11 cellular contexts compared by ENCODE assay signal in genomic region chr11:93689166-93689734, GRCh38. TPM values are rescaled to one million over a fixed set of nuclear protein-coding genes. Genes with fewer than 3 reads are reported as not detected.
DNase-seq lines count a peak whose midpoint lies in the region; ATAC-seq and TF ChIP-seq lines count a peak whose summit lies in the region.
"Had no signal": no experiment of that assay in that cellular context is flagged by ENCODE, and none has a peak within 500 bp of the region (broad histone marks: within the 10 kb centered on the region; RNA-seq: fewer than 3 reads in every experiment).

No MANE protein-coding gene starts in this region.

- in situ Hi-C loops in brain microvascular endothelial cell (cut with HindIII; ENCODE audit: low pct_ligation_motif_present, low sequenced_read_pairs), result no loop called here

- H3K79me2 ChIP-seq in PC-3 (ENCODE audit: low read length), result no peaks in the 10 kb centered on the region
- H3K79me2 ChIP-seq in hepatocyte, result no peaks in the 10 kb centered on the region

- CTCF ChIA-PET in activated naive CD4-positive, alpha-beta T cell treated with anti-CD3 and anti-CD28 coated beads for 36 hours (lab: Charles Lee), result interaction anchor here (1.3 to 1.6 kb wide), 2 partner anchors 9 to 455 kb away, joined by 3 read pairs; no protein-coding TSS in a partner anchor
- CTCF ChIA-PET in activated naive CD4-positive, alpha-beta T cell treated with anti-CD3 and anti-CD28 coated beads, Interleukin-2, amount 10 ng/mL, durations not matched to agents 7 days and 5 days (lab: Charles Lee), result no interaction called here
- CTCF ChIA-PET in PC-3 (lab: Charles Lee), result interaction anchor here (0.6 kb wide), 1 partner anchor 161 kb away, joined by 3 read pairs; the partner anchor contains the start of gene VSTM5
- CTCF ChIA-PET in CD4-positive, alpha-beta T cell (lab: Charles Lee), result no interaction called here

- no peaks in the 10 kb centered on the region for H3F3A ChIP-seq in PC-3 (ENCODE audit: low read length, unreplicated experiment)

- DNase-seq in activated naive CD4-positive, alpha-beta T cell treated with anti-CD3 and anti-CD28 coated beads for 36 hours, result peak; percentile 33
- DNase-seq in activated naive CD4-positive, alpha-beta T cell treated with anti-CD3 and anti-CD28 coated beads, Interleukin-2, amount 10 ng/mL, durations not matched to agents 7 days and 5 days, result no peak
- peak; percentile 10 for DNase-seq in PC-3
- DNase-seq in stimulated activated CD8-positive, alpha-beta memory T cell treated with anti-CD3 and anti-CD28 coated beads, Interleukin-4, amount 100 ng/mL, for 48 hours, result peak; percentile 43
- no peak for DNase-seq in hepatocyte (ENCODE audit: low spot score)
- no peak for DNase-seq in CD4-positive, alpha-beta T cell
- no peak for DNase-seq in brain microvascular endothelial cell
- DNase-seq: activated gamma-delta T cell treated with Interleukin-2 at 50 U/mL for 16 hours, GDM1, GM23248 had no signal

- peaks cover 17% of the 10 kb centered on the region for H3K4me1 Mint-ChIP-seq in activated naive CD4-positive, alpha-beta T cell treated with anti-CD3 and anti-CD28 coated beads for 36 hours (ENCODE audit: low read depth)
- H3K4me1 Mint-ChIP-seq in activated naive CD4-positive, alpha-beta T cell treated with anti-CD3 and anti-CD28 coated beads, Interleukin-2, amount 10 ng/mL, durations not matched to agents 7 days and 5 days, result peaks cover 6% of the 10 kb centered on the region
- no peaks in the 10 kb centered on the region for H3K4me1 Mint-ChIP-seq in CD4-positive, alpha-beta T cell (ENCODE audit: low read depth)

- no peak overlapping the region for H3K9ac ChIP-seq in PC-3 (ENCODE audit: low read length)
- H3K9ac ChIP-seq: GM23248 had no signal

- H4K20me1 ChIP-seq in PC-3 (ENCODE audit: low read length) (no peaks in the 10 kb centered on the region), hepatocyte (ENCODE audit: insufficient read depth, poor library complexity, severe bottlenecking) (no peaks in the 10 kb centered on the region)

- 50% methylated on average over 2 of the region's 2 CpGs for WGBS in hepatocyte (ENCODE audit: low lambda C conversion rate, missing lambda C conversion rate)

- ATAC-seq in HG02610 (IDR thresholded peaks at IDR 0.05; ENCODE audit: unreplicated experiment) (peak; percentile 92), PC-3 (peak; percentile 64)
- no peak for ATAC-seq in CD4-positive, alpha-beta T cell (ENCODE audit: poor library complexity)

- no peak overlapping the region for H3K27ac ChIP-seq in PC-3 (ENCODE audit: low read length)
- no peak overlapping the region for H3K27ac ChIP-seq in hepatocyte
- no peak overlapping the region for H3K27ac ChIP-seq in CD4-positive, alpha-beta T cell (ENCODE audit: low read depth, low read length)
- no peak overlapping the region for H3K27ac ChIP-seq in brain microvascular endothelial cell
- H3K27ac ChIP-seq: GM23248 had no signal

- TF ChIP-seq CTCF in PC-3 (conservative IDR thresholded peaks at IDR 0.05; ENCODE audit: low read depth, low read length), result no peak
- TF ChIP-seq CTCF in hepatocyte (IDR thresholded peaks at IDR 0.05; ENCODE audit: poor library complexity), result no peak
- TF ChIP-seq CTCF in CD4-positive, alpha-beta T cell (IDR thresholded peaks at IDR 0.05), result no peak
- TF ChIP-seq CTCF in brain microvascular endothelial cell (IDR thresholded peaks at IDR 0.05; ENCODE audit: low read depth, low read length, missing control alignments), result no peak

- H3K27me3 Mint-ChIP-seq in activated naive CD4-positive, alpha-beta T cell treated with anti-CD3 and anti-CD28 coated beads for 36 hours (ENCODE audit: low read depth), result no peaks in the 10 kb centered on the region
- H3K27me3 Mint-ChIP-seq in activated naive CD4-positive, alpha-beta T cell treated with anti-CD3 and anti-CD28 coated beads, Interleukin-2, amount 10 ng/mL, durations not matched to agents 7 days and 5 days, result no peaks in the 10 kb centered on the region
- no peaks in the 10 kb centered on the region for H3K27me3 Mint-ChIP-seq in CD4-positive, alpha-beta T cell

- no peak overlapping the region for H3K4me3 ChIP-seq in PC-3 (ENCODE audit: low read length)
- no peak overlapping the region for H3K4me3 ChIP-seq in hepatocyte
- H3K4me3 ChIP-seq in brain microvascular endothelial cell (ENCODE audit: low read depth, low read length), result no peak overlapping the region
- H3K4me3 ChIP-seq: GM23248 had no signal

- POLR2A ChIA-PET in PC-3 (lab: Charles Lee; ENCODE audit: unreplicated experiment), result no interaction called here
- POLR2A ChIA-PET in CD4-positive, alpha-beta T cell (lab: Charles Lee), result interaction anchor here (1.1 kb wide), 1 partner anchor 52 kb away, joined by 3 read pairs; the partner anchor contains the start of gene TAF1D

- no peaks in the 10 kb centered on the region for H3K4me1 ChIP-seq in PC-3 (ENCODE audit: insufficient read depth, low read length)
- H3K4me1 ChIP-seq in hepatocyte (ENCODE audit: insufficient read depth), result no peaks in the 10 kb centered on the region

- H3K9me2 ChIP-seq in PC-3 (replicated peaks; ENCODE audit: low read length) (no peaks in the 10 kb centered on the region), hepatocyte (replicated peaks; ENCODE audit: insufficient read depth) (no peaks in the 10 kb centered on the region)

- H3K27ac Mint-ChIP-seq in activated naive CD4-positive, alpha-beta T cell treated with anti-CD3 and anti-CD28 coated beads for 36 hours, result peak overlapping the region; percentile 63
- no peak overlapping the region for H3K27ac Mint-ChIP-seq in activated naive CD4-positive, alpha-beta T cell treated with anti-CD3 and anti-CD28 coated beads, Interleukin-2, amount 10 ng/mL, durations not matched to agents 7 days and 5 days
- no peak overlapping the region for H3K27ac Mint-ChIP-seq in CD4-positive, alpha-beta T cell

- H2AFZ ChIP-seq in PC-3 (ENCODE audit: low read length) (no peak overlapping the region), hepatocyte (no peak overlapping the region)
- H2AFZ ChIP-seq: GM23248 had no signal

- intact Hi-C loops in activated naive CD4-positive, alpha-beta T cell treated with anti-CD3 and anti-CD28 coated beads for 36 hours (cut with micrococcal nuclease), result no loop called here
- intact Hi-C loops in PC-3 (cut with micrococcal nuclease), result no loop called here
- intact Hi-C loops in CD4-positive, alpha-beta T cell (cut with DNase I, micrococcal nuclease), result no loop called here

- H3K4me2 ChIP-seq in PC-3 (ENCODE audit: low read length), result no peak overlapping the region
- H3K4me2 ChIP-seq in hepatocyte, result no peak overlapping the region

- H3K36me3 Mint-ChIP-seq in activated naive CD4-positive, alpha-beta T cell treated with anti-CD3 and anti-CD28 coated beads for 36 hours (ENCODE audit: low read depth), result peaks cover 47% of the 10 kb centered on the region
- peaks cover 52% of the 10 kb centered on the region for H3K36me3 Mint-ChIP-seq in activated naive CD4-positive, alpha-beta T cell treated with anti-CD3 and anti-CD28 coated beads, Interleukin-2, amount 10 ng/mL, durations not matched to agents 7 days and 5 days
- peaks cover 75% of the 10 kb centered on the region for H3K36me3 Mint-ChIP-seq in CD4-positive, alpha-beta T cell (ENCODE audit: low read depth)

- H3K36me3 ChIP-seq in PC-3 (ENCODE audit: low read depth, low read length) (peaks cover 60% of the 10 kb centered on the region), hepatocyte (replicated peaks; ENCODE audit: insufficient read depth, low read depth) (no peaks in the 10 kb centered on the region), brain microvascular endothelial cell (replicated peaks) (peaks cover 26% of the 10 kb centered on the region)

- no TSS peak for BruUV-seq in PC-3 (replicated peaks; lab: Mats Ljungman, UMichigan)

- H3K9me3 ChIP-seq in PC-3 (ENCODE audit: low read length) (no peaks in the 10 kb centered on the region), hepatocyte (ENCODE audit: low read depth) (no peaks in the 10 kb centered on the region)
- no peaks in the 10 kb centered on the region for H3K9me3 ChIP-seq in CD4-positive, alpha-beta T cell (ENCODE audit: control insufficient read depth, low read length)

- H3K9me3 Mint-ChIP-seq in activated naive CD4-positive, alpha-beta T cell treated with anti-CD3 and anti-CD28 coated beads for 36 hours, result no peaks in the 10 kb centered on the region
- no peaks in the 10 kb centered on the region for H3K9me3 Mint-ChIP-seq in activated naive CD4-positive, alpha-beta T cell treated with anti-CD3 and anti-CD28 coated beads, Interleukin-2, amount 10 ng/mL, durations not matched to agents 7 days and 5 days
- no peaks in the 10 kb centered on the region for H3K9me3 Mint-ChIP-seq in CD4-positive, alpha-beta T cell

- H3K4me3 Mint-ChIP-seq in activated naive CD4-positive, alpha-beta T cell treated with anti-CD3 and anti-CD28 coated beads for 36 hours, result no peak overlapping the region
- no peak overlapping the region for H3K4me3 Mint-ChIP-seq in activated naive CD4-positive, alpha-beta T cell treated with anti-CD3 and anti-CD28 coated beads, Interleukin-2, amount 10 ng/mL, durations not matched to agents 7 days and 5 days
- H3K4me3 Mint-ChIP-seq in CD4-positive, alpha-beta T cell, result no peak overlapping the region

- no peaks in the 10 kb centered on the region for H3K27me3 ChIP-seq in PC-3 (ENCODE audit: low read length)
- no peaks in the 10 kb centered on the region for H3K27me3 ChIP-seq in hepatocyte
- H3K27me3 ChIP-seq in CD4-positive, alpha-beta T cell (ENCODE audit: control insufficient read depth, insufficient read depth, low read length), result no peaks in the 10 kb centered on the region
- no peaks in the 10 kb centered on the region for H3K27me3 ChIP-seq in brain microvascular endothelial cell (replicated peaks)

RNA-seq across cellular contexts. Expression of gene CEP295, which starts 27.8 kb away (rescaled TPM):
- 10 to 100 TPM; 22.9 to 23.2 TPM for total RNA-seq in activated naive CD4-positive, alpha-beta T cell treated with anti-CD3 and anti-CD28 coated beads for 36 hours
- total RNA-seq in PC-3 (2014; rRNA removed) (25.0 and 26.1 TPM in 2 replicates), hepatocyte (20.9 and 21.8 TPM in 2 replicates)
- polyA plus RNA-seq in hepatocyte, result 1.6 and 2.9 TPM in 2 replicates
- 10 to 100 TPM; 11.2 to 13.1 TPM for total RNA-seq in CD4-positive, alpha-beta T cell

RNA-seq across cellular contexts. Expression of gene TAF1D, which starts 52.0 kb away (rescaled TPM):
- 100 to 1,000 TPM; 442 to 482 TPM for total RNA-seq in activated naive CD4-positive, alpha-beta T cell treated with anti-CD3 and anti-CD28 coated beads for 36 hours
- total RNA-seq in PC-3 (2014; rRNA removed) (117 and 135 TPM in 2 replicates), hepatocyte (240 and 318 TPM in 2 replicates)
- 42.1 and 51.9 TPM in 2 replicates for polyA plus RNA-seq in hepatocyte
- 100 to 1,000 TPM; 161 to 173 TPM for total RNA-seq in CD4-positive, alpha-beta T cell

RNA-seq across cellular contexts. Expression of gene C11orf54, which starts 52.2 kb away (rescaled TPM):
- 10 to 100 TPM; 15.1 to 16.3 TPM for total RNA-seq in activated naive CD4-positive, alpha-beta T cell treated with anti-CD3 and anti-CD28 coated beads for 36 hours
- 24.3 and 32.4 TPM in 2 replicates for total RNA-seq in PC-3 (2014; rRNA removed)
- 72.0 and 75.6 TPM in 2 replicates for total RNA-seq in hepatocyte
- 31.1 and 32.9 TPM in 2 replicates for polyA plus RNA-seq in hepatocyte
- 1 to 10 TPM; 6.8 to 8.0 TPM for total RNA-seq in CD4-positive, alpha-beta T cell

Comparison
In these comparisons a context has a peak if more than half of its experiments do, and no peak if none do; other contexts are left out.
1. DNase-seq: peak in activated naive CD4-positive, alpha-beta T cell treated with anti-CD3 and anti-CD28 coated beads for 36 hours (single experiment), PC-3 (single experiment) and stimulated activated CD8-positive, alpha-beta memory T cell treated with anti-CD3 and anti-CD28 coated beads, Interleukin-4, amount 100 ng/mL, for 48 hours (single experiment); none in activated naive CD4-positive, alpha-beta T cell treated with anti-CD3 and anti-CD28 coated beads, Interleukin-2, amount 10 ng/mL, durations not matched to agents 7 days and 5 days (single experiment), hepatocyte (single experiment), CD4-positive, alpha-beta T cell (0 of 10) and brain microvascular endothelial cell (single experiment).
2. CTCF ChIA-PET loops: an anchor here in activated naive CD4-positive, alpha-beta T cell treated with anti-CD3 and anti-CD28 coated beads for 36 hours (1.3 to 1.6 kb wide) and PC-3 (0.6 kb wide); none called in activated naive CD4-positive, alpha-beta T cell treated with anti-CD3 and anti-CD28 coated beads, Interleukin-2, amount 10 ng/mL, durations not matched to agents 7 days and 5 days and CD4-positive, alpha-beta T cell.